In the genomic region with DNA sequence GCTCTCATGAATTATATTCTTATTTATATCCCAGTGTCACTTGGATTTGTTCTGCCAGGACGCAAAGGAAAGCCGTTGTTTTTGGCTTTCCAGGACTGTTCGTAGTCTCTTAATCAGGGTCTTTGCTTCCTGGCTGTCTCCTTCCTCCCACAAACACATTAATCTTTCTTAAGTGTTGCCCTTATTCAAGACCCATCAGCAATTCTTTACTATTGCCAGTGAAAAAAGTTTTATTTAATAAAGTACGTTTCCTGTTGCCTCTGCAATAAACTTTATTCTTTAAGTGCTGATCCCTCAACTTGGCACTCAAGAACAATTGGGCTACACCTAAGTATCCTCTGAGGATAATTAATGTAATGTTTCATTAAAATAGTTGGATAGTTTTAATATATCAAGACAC, we compare ENCODE assay signal across 27 cellular contexts.
"Had no signal": no experiment of that assay in that cellular context is flagged by ENCODE, and none has a peak within 500 bp of the region (broad histone marks: within the 10 kb centered on the region; RNA-seq: fewer than 3 reads in every experiment).

No MANE protein-coding gene starts in this region.

- H3K27ac ChIP-seq: stomach, suprapubic skin, testis, thoracic aorta, thyroid gland, tibial artery, tibial nerve, transverse colon, upper lobe of left lung, upper lobe of right lung, uterus, vagina had no signal

- H3K27me3 Mint-ChIP-seq: stimulated activated memory B cell treated with anti-CD40 and anti-IgM and Interleukin-4, amounts not matched to agents 10 μg/mL and 1 μg/mL and 100 μg/mL, for 72 hours; stimulated activated naive B cell treated with anti-CD40 and anti-IgM and Interleukin-4, amounts not matched to agents 10 μg/mL and 1 μg/mL and 100 μg/mL, for 72 hours; stimulated activated naive CD8-positive, alpha-beta T cell treated with anti-CD3 and anti-CD28 coated beads, Interleukin-15, amount 100 ng/mL, for 72 hours; stimulated activated naive CD8-positive, alpha-beta T cell treated with anti-CD3 and anti-CD28 coated beads, Interleukin-15, Interleukin-2, amounts not matched to agents 100 ng/mL and 50 ng/mL, for 24 hours; type B pancreatic cell had no signal

- H3K4me1 Mint-ChIP-seq: stimulated activated effector memory CD8-positive, alpha-beta T cell treated with anti-CD3 and anti-CD28 coated beads, Interleukin-12 subunit alpha, Interleukin-12 subunit beta, amount 100 ng/mL, for 72 hours; stimulated activated memory B cell treated with anti-CD40 and anti-IgM and Interleukin-4, amounts not matched to agents 10 μg/mL and 1 μg/mL and 100 μg/mL, for 72 hours; stimulated activated naive B cell treated with anti-CD40 and anti-IgM and Interleukin-4, amounts not matched to agents 10 μg/mL and 1 μg/mL and 100 μg/mL, for 72 hours; stimulated activated naive CD8-positive, alpha-beta T cell treated with anti-CD3 and anti-CD28 coated beads, Interleukin-15, amount 100 ng/mL, for 72 hours had no signal

- H3K4me3 ChIP-seq: stomach, suprapubic skin, testis, thoracic aorta, thyroid gland, tibial artery, tibial nerve, transverse colon, upper lobe of left lung, upper lobe of right lung, uterus, vagina had no signal

- H3K36me3 ChIP-seq: uterus had no signal

- H3K9me3 ChIP-seq: stomach, suprapubic skin, testis, thoracic aorta, thyroid gland, tibial artery, tibial nerve, transverse colon, upper lobe of left lung, upper lobe of right lung, uterus, vagina had no signal

- ATAC-seq: stimulated activated effector memory CD8-positive, alpha-beta T cell treated with anti-CD3 and anti-CD28 coated beads, Interleukin-12 subunit alpha, Interleukin-12 subunit beta, amount 100 ng/mL, for 72 hours; stimulated activated memory B cell treated with anti-CD40 and anti-IgM and Interleukin-4, amounts not matched to agents 10 μg/mL and 1 μg/mL and 100 μg/mL, for 72 hours; stimulated activated naive B cell treated with anti-CD40 and anti-IgM and Interleukin-4, amounts not matched to agents 10 μg/mL and 1 μg/mL and 100 μg/mL, for 72 hours; stimulated activated naive CD8-positive, alpha-beta T cell treated with anti-CD3 and anti-CD28 coated beads, Interleukin-15, amount 100 ng/mL, for 72 hours; stimulated activated naive CD8-positive, alpha-beta T cell treated with anti-CD3 and anti-CD28 coated beads, Interleukin-15, Interleukin-2, amounts not matched to agents 100 U/mL and 50 U/mL, for 24 hours; upper lobe of right lung had no signal

- H3K27me3 ChIP-seq: stomach, suprapubic skin, testis, thyroid gland, tibial artery, tibial nerve, transverse colon, upper lobe of left lung, upper lobe of right lung, uterus, vagina had no signal

- H3K9me3 Mint-ChIP-seq: stimulated activated effector memory CD8-positive, alpha-beta T cell treated with anti-CD3 and anti-CD28 coated beads, Interleukin-12 subunit alpha, Interleukin-12 subunit beta, amount 100 ng/mL, for 72 hours; stimulated activated memory B cell treated with anti-CD40 and anti-IgM and Interleukin-4, amounts not matched to agents 10 μg/mL and 1 μg/mL and 100 μg/mL, for 72 hours; stimulated activated naive B cell treated with anti-CD40 and anti-IgM and Interleukin-4, amounts not matched to agents 10 μg/mL and 1 μg/mL and 100 μg/mL, for 72 hours; stimulated activated naive CD8-positive, alpha-beta T cell treated with anti-CD3 and anti-CD28 coated beads, Interleukin-15, amount 100 ng/mL, for 72 hours; stimulated activated naive CD8-positive, alpha-beta T cell treated with anti-CD3 and anti-CD28 coated beads, Interleukin-15, Interleukin-2, amounts not matched to agents 100 ng/mL and 50 ng/mL, for 24 hours; type B pancreatic cell had no signal

- H3K4me3 Mint-ChIP-seq: stimulated activated effector memory CD8-positive, alpha-beta T cell treated with anti-CD3 and anti-CD28 coated beads, Interleukin-12 subunit alpha, Interleukin-12 subunit beta, amount 100 ng/mL, for 72 hours; stimulated activated memory B cell treated with anti-CD40 and anti-IgM and Interleukin-4, amounts not matched to agents 10 μg/mL and 1 μg/mL and 100 μg/mL, for 72 hours; stimulated activated naive B cell treated with anti-CD40 and anti-IgM and Interleukin-4, amounts not matched to agents 10 μg/mL and 1 μg/mL and 100 μg/mL, for 72 hours; stimulated activated naive CD8-positive, alpha-beta T cell treated with anti-CD3 and anti-CD28 coated beads, Interleukin-15, amount 100 ng/mL, for 72 hours; stimulated activated naive CD8-positive, alpha-beta T cell treated with anti-CD3 and anti-CD28 coated beads, Interleukin-15, Interleukin-2, amounts not matched to agents 100 ng/mL and 50 ng/mL, for 24 hours; type B pancreatic cell had no signal

- H3K27ac Mint-ChIP-seq: stimulated activated effector memory CD8-positive, alpha-beta T cell treated with anti-CD3 and anti-CD28 coated beads, Interleukin-12 subunit alpha, Interleukin-12 subunit beta, amount 100 ng/mL, for 72 hours; stimulated activated memory B cell treated with anti-CD40 and anti-IgM and Interleukin-4, amounts not matched to agents 10 μg/mL and 1 μg/mL and 100 μg/mL, for 72 hours; stimulated activated naive B cell treated with anti-CD40 and anti-IgM and Interleukin-4, amounts not matched to agents 10 μg/mL and 1 μg/mL and 100 μg/mL, for 72 hours; stimulated activated naive CD8-positive, alpha-beta T cell treated with anti-CD3 and anti-CD28 coated beads, Interleukin-15, amount 100 ng/mL, for 72 hours; stimulated activated naive CD8-positive, alpha-beta T cell treated with anti-CD3 and anti-CD28 coated beads, Interleukin-15, Interleukin-2, amounts not matched to agents 100 ng/mL and 50 ng/mL, for 24 hours; type B pancreatic cell had no signal

- H3K4me1 ChIP-seq: stomach, suprapubic skin, testis, thyroid gland, tibial nerve, transverse colon, upper lobe of left lung, upper lobe of right lung, uterus, vagina had no signal

- DNase-seq: stimulated activated CD4-positive, alpha-beta T cell treated with anti-CD3 and anti-CD28 coated beads, Interleukin-2, amount 100 ng/mL, for 48 hours; stimulated activated CD4-positive, alpha-beta T cell treated with anti-CD3 and anti-CD28 coated beads, Interleukin-4, amount 100 ng/mL, for 1 hour; stimulated activated CD4-positive, alpha-beta T cell treated with anti-CD3 and anti-CD28 coated beads, Interleukin-4, amount 100 ng/mL, for 24 hours; stimulated activated CD4-positive, alpha-beta T cell treated with anti-CD3 and anti-CD28 coated beads, Interleukin-4, amount 100 ng/mL, for 4 hours; stimulated activated CD8-positive, alpha-beta memory T cell treated with anti-CD3 and anti-CD28 coated beads, Interleukin-4, amount 100 ng/mL, for 48 hours; stimulated activated naive B cell treated with anti-CD40 and anti-IgM and Interleukin-4, amounts not matched to agents 10 μg/mL and 1 μg/mL and 100 μg/mL, for 72 hours; stimulated activated naive CD4-positive, alpha-beta T cell; stimulated activated naive CD4-positive, alpha-beta T cell treated with Interleukin-2 at 50 U/mL for 16 hours; stimulated activated naive CD8-positive, alpha-beta T cell treated with anti-CD3 and anti-CD28 coated beads, Interleukin-15, amount 100 ng/mL, for 72 hours; stimulated activated naive CD8-positive, alpha-beta T cell treated with anti-CD3 and anti-CD28 coated beads, Interleukin-15, Interleukin-2, amounts not matched to agents 100 U/mL and 50 U/mL, for 24 hours; stomach; substantia nigra; testis; thyroid gland; tibial artery; transverse colon; upper lobe of left lung; upper lobe of right lung; uterus had no signal
